ENCODE assay signal across 12 cellular contexts in genomic region chr17:78804777-78805176, GRCh38. TPM values are rescaled to one million over a fixed set of nuclear protein-coding genes. Genes with fewer than 3 reads are reported as not detected.
DNase-seq lines count a peak whose midpoint lies in the region; ATAC-seq, FAIRE-seq and TF ChIP-seq lines count a peak whose summit lies in the region.
"Had no signal": no experiment of that assay in that cellular context is flagged by ENCODE, and none has a peak within 500 bp of the region (broad histone marks: within the 10 kb centered on the region; RNA-seq: fewer than 3 reads in every experiment).

No MANE protein-coding gene starts in this region.

- DNase-seq in Right ventricle myocardium superior (peak; percentile 33), cardiac septum (ENCODE audit: low spot score) (no peak), keratinocyte (ENCODE audit: low read depth, low spot score) (no peak), tibial nerve (ENCODE audit: low spot score in 2 of 2) (no peak), PC-9 (no peak)
- DNase-seq: NCI-H1436, NCI-H524 treated with DMSO at 0.1 percent for 48 hours had no signal

- no peaks in the 10 kb centered on the region for H3K9me2 ChIP-seq in PC-9 (ENCODE audit: insufficient read depth)

- no peak overlapping the region for H3K27ac ChIP-seq in keratinocyte (ENCODE audit: control insufficient read depth, insufficient read depth, low read length)
- peak overlapping the region; percentile 40 to 73 (median 48) for H3K27ac ChIP-seq in tibial nerve
- no peak overlapping the region for H3K27ac ChIP-seq in PC-9

- no peaks in the 10 kb centered on the region for H4K20me1 ChIP-seq in keratinocyte (ENCODE audit: control insufficient read depth, extremely low read depth, insufficient read depth, low read length)
- peaks cover 4% of the 10 kb centered on the region for H4K20me1 ChIP-seq in PC-9 (ENCODE audit: insufficient read depth)

- intact Hi-C loops in Right ventricle myocardium superior (cut with DNase I) = no loop called here
- intact Hi-C loops in cardiac septum (cut with DNase I) = no loop called here
- intact Hi-C loops in PC-9 (cut with micrococcal nuclease; ENCODE audit: unreplicated experiment) = no loop called here

- H3K27me3 ChIP-seq in keratinocyte (ENCODE audit: control insufficient read depth, extremely low read depth, insufficient read depth, low read length) = no peaks in the 10 kb centered on the region
- H3K27me3 ChIP-seq in tibial nerve = no peaks in the 10 kb centered on the region
- H3K27me3 ChIP-seq in PC-9 (ENCODE audit: insufficient read depth, low read depth) = no peaks in the 10 kb centered on the region

- peaks cover 50 to 54% of the 10 kb centered on the region in 2 experiments for H3K36me3 ChIP-seq in keratinocyte (ENCODE audit: control insufficient read depth in 2 of 2, extremely low read depth in 1 of 2, insufficient read depth in 2 of 2, low read length in 2 of 2)
- peaks cover 7 to 90% (median 8%) of the 10 kb centered on the region in 3 donors for H3K36me3 ChIP-seq in tibial nerve
- H3K36me3 ChIP-seq in PC-9 (ENCODE audit: low read depth) = no peaks in the 10 kb centered on the region

- H3K9me3 Mint-ChIP-seq in activated naive CD4-positive, alpha-beta T cell treated with anti-CD3 and anti-CD28 coated beads, Interleukin-2, amount 50 U/mL, for 24 hours = no peaks in the 10 kb centered on the region

- ATAC-seq in Right ventricle myocardium superior (ENCODE audit: poor library complexity) (no peak), HG03432 (IDR thresholded peaks at IDR 0.05; ENCODE audit: unreplicated experiment) (no peak), GM18861 (IDR thresholded peaks at IDR 0.05; ENCODE audit: unreplicated experiment) (no peak)

- H3K4me1 Mint-ChIP-seq in activated naive CD4-positive, alpha-beta T cell treated with anti-CD3 and anti-CD28 coated beads, Interleukin-2, amount 50 U/mL, for 24 hours = peaks cover 54% of the 10 kb centered on the region

- TF ChIP-seq EP300 in tibial nerve (IDR thresholded peaks at IDR 0.05) = peak; percentile 76 to 83

- no TSS peak for BruUV-seq in PC-9 (replicated peaks; lab: Mats Ljungman, UMichigan)

- TF ChIP-seq CTCF in keratinocyte (optimal IDR thresholded peaks at IDR 0.05 in 1 of 3, IDR thresholded peaks at IDR 0.05 in 1 of 3, conservative IDR thresholded peaks at IDR 0.05 in 1 of 3; ENCODE audit: extremely low read depth in 1 of 3, insufficient read depth in 2 of 3, low read length in 3 of 3) (no peak), tibial nerve (IDR thresholded peaks at IDR 0.05) (no peak), PC-9 (conservative IDR thresholded peaks at IDR 0.05) (no peak)

- H2AFZ ChIP-seq in keratinocyte (ENCODE audit: control insufficient read depth, low read length) = no peak overlapping the region
- no peak overlapping the region for H2AFZ ChIP-seq in PC-9

- peak; percentile 32 for FAIRE-seq in keratinocyte (lab: Jason Lieb, UNC)
- FAIRE-seq: GM12892, TTC549 had no signal

- H3K27me3 Mint-ChIP-seq in activated naive CD4-positive, alpha-beta T cell treated with anti-CD3 and anti-CD28 coated beads, Interleukin-2, amount 50 U/mL, for 24 hours = no peaks in the 10 kb centered on the region

- H3K9ac ChIP-seq in keratinocyte (ENCODE audit: control insufficient read depth, extremely low read depth, insufficient read depth, low read length) = no peak overlapping the region

- H3K4me2 ChIP-seq in keratinocyte (ENCODE audit: control insufficient read depth, extremely low read depth, insufficient read depth, low read depth, low read length) (no peak overlapping the region), PC-9 (no peak overlapping the region)

- TF ChIP-seq POLR2A in tibial nerve (IDR thresholded peaks at IDR 0.05) = no peak

- peaks cover 16% of the 10 kb centered on the region for H3K36me3 Mint-ChIP-seq in activated naive CD4-positive, alpha-beta T cell treated with anti-CD3 and anti-CD28 coated beads, Interleukin-2, amount 50 U/mL, for 24 hours

- no peaks in the 10 kb centered on the region for H3K9me1 ChIP-seq in keratinocyte (ENCODE audit: control insufficient read depth, extremely low read depth, insufficient read depth, low read length)

- CTCF ChIA-PET in PC-9 (lab: Charles Lee) = no interaction called here

- H3K4me3 ChIP-seq in keratinocyte (ENCODE audit: control insufficient read depth in 2 of 3, extremely low read depth in 1 of 3, insufficient read depth in 2 of 3, low read depth in 1 of 3, low read length in 3 of 3) = no peak overlapping the region
- H3K4me3 ChIP-seq in tibial nerve = no peak overlapping the region
- no peak overlapping the region for H3K4me3 ChIP-seq in PC-9

- H3K9me3 ChIP-seq in keratinocyte (ENCODE audit: control insufficient read depth, low read depth, low read length) (no peaks in the 10 kb centered on the region), tibial nerve (no peaks in the 10 kb centered on the region), PC-9 (ENCODE audit: insufficient read depth, low read depth) (no peaks in the 10 kb centered on the region)

- dilution Hi-C loops in keratinocyte (cut with MboI; ENCODE audit: extremely low pct_ligation_motif_present, low sequenced_read_pairs) = no loop called here

- H3K4me3 Mint-ChIP-seq in activated naive CD4-positive, alpha-beta T cell treated with anti-CD3 and anti-CD28 coated beads, Interleukin-2, amount 50 U/mL, for 24 hours = no peak overlapping the region

- 60 to 64% methylated on average over 11 of the region's 11 CpGs for WGBS in tibial nerve, 2 donors

- peak overlapping the region; percentile 19 for H3K27ac Mint-ChIP-seq in activated naive CD4-positive, alpha-beta T cell treated with anti-CD3 and anti-CD28 coated beads, Interleukin-2, amount 50 U/mL, for 24 hours

- H3K4me1 ChIP-seq in keratinocyte (ENCODE audit: control insufficient read depth, extremely low read depth, insufficient read depth, low read length) = peaks cover 5% of the 10 kb centered on the region
- peaks cover 0 to 12% (median 0%) of the 10 kb centered on the region in 4 donors for H3K4me1 ChIP-seq in tibial nerve
- no peaks in the 10 kb centered on the region for H3K4me1 ChIP-seq in PC-9 (replicated peaks; ENCODE audit: insufficient read depth)

- POLR2A ChIA-PET in PC-9 (lab: Charles Lee; ENCODE audit: unreplicated experiment) = no interaction called here

- peaks cover 6% of the 10 kb centered on the region for H3K79me2 ChIP-seq in keratinocyte (ENCODE audit: control insufficient read depth, insufficient read depth, low read length)
- H3K79me2 ChIP-seq in PC-9 (ENCODE audit: low read depth) = no peaks in the 10 kb centered on the region

- no peaks in the 10 kb centered on the region for H3F3A ChIP-seq in PC-9 (ENCODE audit: insufficient read depth, low read depth)

RNA-seq across cellular contexts. Expression of gene CYTH1, which starts 22.7 kb away (rescaled TPM):
- 32.3 TPM for total RNA-seq in Right ventricle myocardium superior
- total RNA-seq in cardiac septum = 29.4 TPM
- 27.7 to 28.3 TPM (median 28.2 TPM) in 3 replicates for polyA plus RNA-seq in keratinocyte
- polyA plus RNA-seq in keratinocyte (2011; ENCODE audit: low read depth) = 98.7 TPM
- 21.0 and 24.8 TPM in 2 replicates for polyA plus RNA-seq in keratinocyte (2011; cell fraction: cytosol; rRNA removed)
- 105 and 110 TPM in 2 replicates for polyA plus RNA-seq in keratinocyte (2011; cell fraction: nucleus; rRNA removed)
- 22.2 and 26.4 TPM in 2 replicates for polyA plus RNA-seq in keratinocyte (2012; ENCODE audit: low replicate concordance)
- polyA minus RNA-seq in keratinocyte = 23.2 to 43.0 TPM (median 23.9 TPM) in 3 replicates
- 20.5 TPM for polyA minus RNA-seq in keratinocyte (2011; cell fraction: cytosol; rRNA and poly(A)+ RNA removed)
- 34.0 and 50.7 TPM in 2 replicates for polyA minus RNA-seq in keratinocyte (2011; cell fraction: nucleus; rRNA and poly(A)+ RNA removed)
- total RNA-seq in tibial nerve = 10 to 100 TPM; 53.1 to 81.0 (median 63.8) TPM
- total RNA-seq in PC-9 (2021) = 40.3 and 41.0 TPM in 2 replicates

RNA-seq across cellular contexts. Expression of gene USP36, which starts 35.8 kb away (rescaled TPM):
- total RNA-seq in Right ventricle myocardium superior (17.8 TPM), cardiac septum (19.5 TPM), tibial nerve (10 to 100 TPM; 50.9 to 64.9 (median 59.9) TPM), PC-9 (2021) (41.4 and 46.2 TPM in 2 replicates)
- polyA plus RNA-seq in keratinocyte = 20.5 to 33.1 TPM (median 25.2 TPM) in 3 replicates
- polyA plus RNA-seq in keratinocyte (2011; ENCODE audit: low read depth) = 31.5 TPM
- polyA plus RNA-seq in keratinocyte (2011; cell fraction: cytosol; rRNA removed) = 21.6 and 24.5 TPM in 2 replicates
- polyA plus RNA-seq in keratinocyte (2011; cell fraction: nucleus; rRNA removed) = 103 and 115 TPM in 2 replicates
- 29.7 and 39.1 TPM in 2 replicates for polyA plus RNA-seq in keratinocyte (2012; ENCODE audit: low replicate concordance)
- 34.0 to 79.8 TPM (median 57.4 TPM) in 3 replicates for polyA minus RNA-seq in keratinocyte
- polyA minus RNA-seq in keratinocyte (2011; cell fraction: cytosol; rRNA and poly(A)+ RNA removed) = 14.2 TPM
- polyA minus RNA-seq in keratinocyte (2011; cell fraction: nucleus; rRNA and poly(A)+ RNA removed) = 36.2 and 64.4 TPM in 2 replicates

Comparison
In these comparisons a context has a peak if more than half of its experiments do, and no peak if none do; other contexts are left out.
1. H3K27ac ChIP-seq: peak in tibial nerve (4 of 4); none in keratinocyte (single experiment) and PC-9 (single experiment).